ENCODE assay signal across 12 cellular contexts in genomic region chr10:99523251-99523773, GRCh38. TPM values are rescaled to one million over a fixed set of nuclear protein-coding genes. Genes with fewer than 3 reads are reported as not detected.
DNase-seq lines count a peak whose midpoint lies in the region; ATAC-seq, FAIRE-seq and TF ChIP-seq lines count a peak whose summit lies in the region.
"Had no signal": no experiment of that assay in that cellular context is flagged by ENCODE, and none has a peak within 500 bp of the region (broad histone marks: within the 10 kb centered on the region; RNA-seq: fewer than 3 reads in every experiment).

No MANE protein-coding gene starts in this region.

- POLR2A ChIA-PET in HepG2 (lab: Yijun Ruan, JAX) = no interaction called here

- H3K27ac Mint-ChIP-seq in astrocyte (ENCODE audit: unreplicated experiment) (peak overlapping the region; percentile 72), type B pancreatic cell (no peak overlapping the region)

- H3K79me2 ChIP-seq in HepG2 (ENCODE audit: insufficient read depth, low read length) (no peaks in the 10 kb centered on the region), astrocyte (ENCODE audit: insufficient read depth, low read length) (no peaks in the 10 kb centered on the region)

- H3K27ac ChIP-seq in HepG2 (ENCODE audit: extremely low read length, insufficient read depth, low read length) = no peak overlapping the region
- H3K27ac ChIP-seq in right lobe of liver = no peak overlapping the region
- H3K27ac ChIP-seq in astrocyte (ENCODE audit: low read depth, low read length) = no peak overlapping the region
- peak overlapping the region; percentile 80 for H3K27ac ChIP-seq in mesodermal cell (ENCODE audit: low read depth, low read length, severe bottlenecking)
- H3K27ac ChIP-seq: C4-2B had no signal

- H3K27me3 ChIP-seq in HepG2 (ENCODE audit: control insufficient read depth in 1 of 2, insufficient read depth in 2 of 2, low read length in 2 of 2) (peaks cover 12 to 85% of the 10 kb centered on the region in 2 experiments), right lobe of liver (peaks cover 0 to 73% of the 10 kb centered on the region in 2 donors), astrocyte (ENCODE audit: insufficient read depth, low read length) (peaks cover 92% of the 10 kb centered on the region)

- ATAC-seq in HepG2 = no peak
- no peak for ATAC-seq in right lobe of liver
- ATAC-seq in HG02610 (IDR thresholded peaks at IDR 0.05; ENCODE audit: unreplicated experiment) = no peak
- ATAC-seq: activated CD4-positive, CD25-positive, alpha-beta regulatory T cell treated with anti-CD3 and anti-CD28 coated beads, Interleukin-2, amount 50 U/mL, for 24 hours; Panc1 had no signal

- FAIRE-seq in HepG2 (lab: Jason Lieb, UNC) (no peak), astrocyte (lab: Jason Lieb, UNC) (no peak)

- no peaks in the 10 kb centered on the region for H3K4me1 Mint-ChIP-seq in astrocyte (ENCODE audit: low read depth, unreplicated experiment)
- peaks cover 30% of the 10 kb centered on the region for H3K4me1 Mint-ChIP-seq in type B pancreatic cell (ENCODE audit: unreplicated experiment)

- TF ChIP-seq EP300 in HepG2 (IDR thresholded peaks at IDR 0.05; ENCODE audit: low read depth in 2 of 2, low read length in 2 of 2) = no peak
- no peak for TF ChIP-seq EP300 in HepG2 (CRISPR knock-in tag; IDR thresholded peaks at IDR 0.05; ENCODE audit: borderline replicate concordance)

- H3K9ac ChIP-seq in HepG2 (ENCODE audit: insufficient read depth, low read depth, low read length) (no peak overlapping the region), astrocyte (ENCODE audit: low read length) (no peak overlapping the region)

- H3K4me1 ChIP-seq in HepG2 (ENCODE audit: insufficient read depth, low read length) = peaks cover 44% of the 10 kb centered on the region
- no peaks in the 10 kb centered on the region for H3K4me1 ChIP-seq in right lobe of liver
- no peaks in the 10 kb centered on the region for H3K4me1 ChIP-seq in astrocyte (ENCODE audit: insufficient read depth, low read length)
- peaks cover 50% of the 10 kb centered on the region for H3K4me1 ChIP-seq in mesodermal cell (ENCODE audit: control insufficient read depth, insufficient read depth, low read length, poor library complexity, severe bottlenecking)

- peaks cover 28% of the 10 kb centered on the region for H3K9me3 Mint-ChIP-seq in astrocyte (ENCODE audit: unreplicated experiment)
- H3K9me3 Mint-ChIP-seq in type B pancreatic cell = no peaks in the 10 kb centered on the region

- H4K20me1 ChIP-seq in HepG2 (ENCODE audit: insufficient read depth, low read length) (no peaks in the 10 kb centered on the region), astrocyte (ENCODE audit: insufficient read depth, low read length) (peaks cover 10% of the 10 kb centered on the region)

- H3K27me3 Mint-ChIP-seq in astrocyte (ENCODE audit: low read depth, unreplicated experiment) (peaks cover 92% of the 10 kb centered on the region), type B pancreatic cell (peaks cover 98% of the 10 kb centered on the region)

- TF ChIP-seq RAD21 in HepG2 (CRISPR knock-in tag; IDR thresholded peaks at IDR 0.05) = no peak

- peak overlapping the region; percentile 77 for H3K4me2 ChIP-seq in HepG2 (ENCODE audit: low read depth, low read length)
- peak overlapping the region; percentile 11 for H3K4me2 ChIP-seq in astrocyte (ENCODE audit: low read length)

- in situ Hi-C loops in HepG2 (cut with HindIII; ENCODE audit: extremely low pct_ligation_motif_present, low pct_unique_long_range_greater_than_20kb) = no loop called here

- CTCF ChIA-PET in HepG2 (lab: Yijun Ruan, JAX; ENCODE audit: low intra/inter-chr PET ratio, low total read pairs) = no interaction called here

- no peak for TF ChIP-seq CTCF in HepG2 (CRISPR knock-in tag; IDR thresholded peaks at IDR 0.05)
- TF ChIP-seq CTCF in right lobe of liver (IDR thresholded peaks at IDR 0.05) = no peak
- no peak for TF ChIP-seq CTCF in astrocyte (IDR thresholded peaks at IDR 0.05; ENCODE audit: insufficient read depth, low read depth, low read length)
- TF ChIP-seq CTCF in type B pancreatic cell (conservative IDR thresholded peaks at IDR 0.05) = no peak

- H3K9me3 ChIP-seq in HepG2 (ENCODE audit: low read length) (no peaks in the 10 kb centered on the region), right lobe of liver (no peaks in the 10 kb centered on the region), astrocyte (ENCODE audit: insufficient read depth, low read depth, low read length) (peaks cover 3% of the 10 kb centered on the region), mesodermal cell (ENCODE audit: control insufficient read depth, low read length) (no peaks in the 10 kb centered on the region)

- no peak overlapping the region for H2AFZ ChIP-seq in HepG2 (ENCODE audit: low read length)
- no peak overlapping the region for H2AFZ ChIP-seq in astrocyte (ENCODE audit: low read depth, low read length)

- no peaks in the 10 kb centered on the region for H3K36me3 Mint-ChIP-seq in astrocyte (ENCODE audit: low read depth, unreplicated experiment)
- no peaks in the 10 kb centered on the region for H3K36me3 Mint-ChIP-seq in type B pancreatic cell

- H3K36me3 ChIP-seq in HepG2 (replicated peaks in 1 of 2; ENCODE audit: control insufficient read depth in 1 of 2, insufficient read depth in 2 of 2, low read length in 2 of 2) = no peaks in the 10 kb centered on the region
- H3K36me3 ChIP-seq in right lobe of liver = no peaks in the 10 kb centered on the region
- H3K36me3 ChIP-seq in astrocyte (ENCODE audit: insufficient read depth, low read length) = no peaks in the 10 kb centered on the region
- H3K36me3 ChIP-seq in mesodermal cell (ENCODE audit: control insufficient read depth, insufficient read depth, low read length) = no peaks in the 10 kb centered on the region

- H3K4me3 Mint-ChIP-seq in astrocyte (ENCODE audit: unreplicated experiment) (no peak overlapping the region), type B pancreatic cell (peak overlapping the region; percentile 74)

- peak overlapping the region; percentile 8 to 62 (median 26); a peak in 5 of 6 replicates for H3K4me3 ChIP-seq in HepG2 (replicated peaks in 1 of 3; ENCODE audit: insufficient read depth in 1 of 3, low read depth in 2 of 3, low read length in 3 of 3)
- no peak overlapping the region for H3K4me3 ChIP-seq in right lobe of liver
- no peak overlapping the region for H3K4me3 ChIP-seq in astrocyte (ENCODE audit: insufficient read depth, low read depth, low read length)
- peak overlapping the region; percentile 40 for H3K4me3 ChIP-seq in mesodermal cell (ENCODE audit: extremely low read depth, insufficient read depth, low read length, poor library complexity, severe bottlenecking)

- DNase-seq in HepG2 (ENCODE audit: low spot score) (no peak), right lobe of liver (no peak), astrocyte (ENCODE audit: low read depth) (no peak), type B pancreatic cell (ENCODE audit: extremely low spot score, unreplicated experiment) (no peak), NCI-H774 (lab: John Stamatoyannopoulos, UW) (no peak), superior temporal gyrus (ENCODE audit: extremely low spot score) (no peak)
- DNase-seq: stimulated activated CD4-positive, alpha-beta T cell treated with anti-CD3 and anti-CD28 coated beads, Interleukin-15, amount 100 ng/mL, for 24 hours had no signal

- WGBS in HepG2 (ENCODE audit: low lambda C conversion rate) = 17% methylated on average over 25 of the region's 25 CpGs
- 2% methylated on average over 23 of the region's 25 CpGs for WGBS in right lobe of liver (ENCODE audit: insufficient coverage, low coverage, low lambda C conversion rate, missing lambda C conversion rate)
- WGBS in mesodermal cell (ENCODE audit: insufficient coverage in 2 of 2), 2 experiments = 1 to 3% methylated on average over 17 to 22 of the region's 25 CpGs

- BruUV-seq in HepG2 (replicated peaks; lab: Mats Ljungman, UMichigan) = no TSS peak

- intact Hi-C loops in HepG2 (cut with micrococcal nuclease; ENCODE audit: unreplicated experiment) (no loop called here), right lobe of liver (cut with DNase I) (no loop called here)

- no peak for TF ChIP-seq POLR2A in HepG2 (IDR thresholded peaks at IDR 0.05; ENCODE audit: insufficient read depth in 1 of 2, low read depth in 2 of 2, low read length in 2 of 2)
- TF ChIP-seq POLR2A in right lobe of liver (IDR thresholded peaks at IDR 0.05) = no peak

TF ChIP-seq in HepG2, 621 proteins besides CTCF, POLR2A, EP300 and RAD21 (continues in another document):
- TF ChIP-seq KLF12 (CRISPR knock-in tag; IDR thresholded peaks at IDR 0.05; ENCODE audit: borderline replicate concordance) (no peak), ZNF10 (CRISPR knock-in tag; IDR thresholded peaks at IDR 0.05; ENCODE audit: borderline replicate concordance, low read depth) (no peak), FOXM1 (CRISPR knock-in tag; IDR thresholded peaks at IDR 0.05) (no peak)

RNA-seq across cellular contexts. Expression of gene NKX2-3, which starts 9.4 kb away (rescaled TPM):
- total RNA-seq in HepG2 (2016; rRNA removed; fragmentation: Illumina TruSeq; extraction: Trizol) (not detected in 2 replicates), right lobe of liver (under 1 TPM in 1 of 6 experiments, not detected in 5; 0.18 TPM), astrocyte (not detected in 2 replicates), type B pancreatic cell (ENCODE audit: low replicate concordance) (not detected in 2 replicates)
- not detected in 2 replicates for total RNA-seq in HepG2 (2016; cell fraction: cytosol; rRNA removed; fragmentation: Illumina TruSeq; extraction: Trizol; ENCODE audit: low read depth)
- not detected in 2 replicates for total RNA-seq in HepG2 (2016; cell fraction: insoluble cytoplasmic fraction; rRNA removed; fragmentation: Illumina TruSeq; extraction: Trizol)
- not detected in 2 replicates for total RNA-seq in HepG2 (2016; cell fraction: membrane; rRNA removed; fragmentation: Illumina TruSeq; extraction: Trizol)
- not detected in 2 replicates for total RNA-seq in HepG2 (2016; cell fraction: nucleus; rRNA removed; fragmentation: Illumina TruSeq; extraction: Trizol)
- polyA plus RNA-seq in HepG2 (2011; rRNA removed) = not detected in 2 replicates
- not detected in 2 replicates for polyA plus RNA-seq in HepG2 (2011; cell fraction: cytosol; rRNA removed)
- not detected in 2 replicates for polyA plus RNA-seq in HepG2 (2011; cell fraction: nucleus; rRNA removed)
- polyA plus RNA-seq in HepG2 (2012) = not detected in 2 replicates
- not detected in 2 replicates for polyA plus RNA-seq in HepG2 (2016; cell fraction: cytosol; fragmentation: Illumina TruSeq; extraction: Trizol; ENCODE audit: low read depth)
- not detected in 2 replicates for polyA plus RNA-seq in HepG2 (2016; cell fraction: insoluble cytoplasmic fraction; fragmentation: Illumina TruSeq; extraction: Trizol; ENCODE audit: low read depth)
- polyA plus RNA-seq in HepG2 (2016; cell fraction: membrane; fragmentation: Illumina TruSeq; extraction: Trizol; ENCODE audit: low read depth) = not detected in 2 replicates
- polyA plus RNA-seq in HepG2 (2016; cell fraction: nucleus; fragmentation: Illumina TruSeq; extraction: Trizol; ENCODE audit: insufficient read depth, low read depth) = not detected in 2 replicates
- not detected in 2 replicates for polyA minus RNA-seq in HepG2 (2011; rRNA and poly(A)+ RNA removed; ENCODE audit: low replicate concordance)
- not detected in 2 replicates for polyA minus RNA-seq in HepG2 (2011; cell fraction: cytosol; rRNA and poly(A)+ RNA removed)
- polyA minus RNA-seq in HepG2 (2011; cell fraction: nucleus; rRNA and poly(A)+ RNA removed) = not detected in 2 replicates
- polyA plus RNA-seq in mesodermal cell (2013, experiment 1 of 2) = 0.41 TPM
- 0.61 TPM for polyA plus RNA-seq in mesodermal cell (2013, experiment 2 of 2)

Comparison
In these comparisons a context has a peak if more than half of its experiments do, and no peak if none do; other contexts are left out.
1. H3K4me3 ChIP-seq: peak in HepG2 (3 of 3) and mesodermal cell (single experiment); none in right lobe of liver (0 of 3) and astrocyte (single experiment).